8 cellular contexts compared by ENCODE assay signal in the genomic region with DNA sequence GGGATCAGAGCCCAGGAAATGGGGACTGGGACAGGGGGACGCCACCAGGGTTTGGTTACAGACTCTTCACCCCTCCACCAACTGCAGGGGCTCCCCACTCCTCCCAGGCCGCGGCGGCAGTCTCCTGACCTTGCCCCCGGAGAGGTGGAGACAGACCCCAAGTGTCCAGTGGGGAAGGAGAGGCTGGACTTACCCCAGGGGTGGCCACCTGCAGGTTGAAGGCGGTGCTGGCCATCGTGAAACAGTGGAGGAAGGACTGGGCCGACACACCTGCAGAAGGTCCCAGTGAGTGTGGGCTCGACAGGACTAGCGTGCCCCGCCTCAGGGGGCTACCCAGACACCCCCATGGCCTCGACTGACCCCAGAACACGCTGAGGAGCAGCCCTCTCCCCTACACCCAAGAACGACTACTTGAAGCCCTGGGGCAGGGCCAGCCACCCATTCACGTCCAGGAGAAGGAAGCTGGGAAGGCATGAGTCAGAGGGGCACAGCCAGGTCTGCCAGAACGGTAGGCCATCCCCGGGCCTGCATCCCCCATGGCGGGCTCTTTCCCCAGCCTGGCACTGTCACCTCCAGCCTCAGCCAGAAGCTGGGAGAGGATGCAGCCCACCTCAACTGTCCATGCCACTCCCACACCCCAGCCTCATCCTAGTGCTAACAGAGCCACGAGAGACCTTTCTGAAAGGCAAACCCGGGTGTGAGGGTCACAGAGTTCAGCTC. TPM values are rescaled to one million over a fixed set of nuclear protein-coding genes. Genes with fewer than 3 reads are reported as not detected.
DNase-seq lines count a peak whose midpoint lies in the region; TF ChIP-seq lines count a peak whose summit lies in the region.

No MANE protein-coding gene starts in this region.

- H3K4me1 ChIP-seq in OCI-LY1 (ENCODE audit: insufficient read depth, low read length, severe bottlenecking) (peaks cover 37% of the 10 kb centered on the region), neuronal stem cell (ENCODE audit: control insufficient read depth in 2 of 2, insufficient read depth in 1 of 2, low read depth in 1 of 2, low read length in 2 of 2) (peaks cover 8 to 13% of the 10 kb centered on the region in 2 donors)

- H3K4me2 ChIP-seq in OCI-LY1 (ENCODE audit: low read length) (peak overlapping the region; percentile 83), neuronal stem cell (ENCODE audit: insufficient read depth, low read length, poor library complexity, severe bottlenecking) (peak overlapping the region; percentile 2)

- H2BK12ac ChIP-seq in neuronal stem cell (ENCODE audit: low read length) = peak overlapping the region; percentile 63

- no peaks in the 10 kb centered on the region for H3F3A ChIP-seq in OCI-LY1 (ENCODE audit: insufficient read depth, low read length)

- H3K9ac ChIP-seq in OCI-LY1 (ENCODE audit: low read length) = peak overlapping the region; percentile 22; the same call in 1 of the 2 replicates
- H3K9ac ChIP-seq in neuronal stem cell (ENCODE audit: low read depth, low read length, poor library complexity) = peak overlapping the region; percentile 44

- H3K9me2 ChIP-seq in OCI-LY1 (ENCODE audit: low read depth, low read length) = no peaks in the 10 kb centered on the region

- H3K14ac ChIP-seq in neuronal stem cell (ENCODE audit: low read length) = no peak overlapping the region

- H3K27ac ChIP-seq in OCI-LY1 (ENCODE audit: low read depth, low read length, poor library complexity, severe bottlenecking) (no peak overlapping the region), coronary artery (no peak overlapping the region), neuronal stem cell (replicated peaks; ENCODE audit: low read length) (no peak overlapping the region)

- no peaks in the 10 kb centered on the region for H4K20me1 ChIP-seq in OCI-LY1 (ENCODE audit: insufficient read depth, low read length)

- H2AFZ ChIP-seq in OCI-LY1 (ENCODE audit: low read length) (no peak overlapping the region), neuronal stem cell (ENCODE audit: low read length) (no peak overlapping the region)

- TF ChIP-seq CTCF in OCI-LY1 (IDR thresholded peaks at IDR 0.05; ENCODE audit: low read length) (no peak), coronary artery (IDR thresholded peaks at IDR 0.05) (no peak)

- WGBS in neuronal stem cell (ENCODE audit: extremely low coverage in 2 of 2, insufficient read length in 2 of 2, insufficient replicate concordance in 1 of 2), 2 donors = no CpG with 5 or more reads among the region's 20 CpGs

- no peak overlapping the region for H4K8ac ChIP-seq in neuronal stem cell (ENCODE audit: low read depth, low read length)

- H3K36me3 ChIP-seq in OCI-LY1 (ENCODE audit: insufficient read depth, low read length) (peaks cover 57% of the 10 kb centered on the region), neuronal stem cell (replicated peaks in 1 of 2; ENCODE audit: control insufficient read depth in 2 of 2, insufficient read depth in 2 of 2, low read length in 2 of 2) (peaks cover 21 to 64% of the 10 kb centered on the region in 2 donors)

- peaks cover 19% of the 10 kb centered on the region for H3K79me2 ChIP-seq in OCI-LY1 (ENCODE audit: insufficient read depth, low read length)

- H3K18ac ChIP-seq in neuronal stem cell (ENCODE audit: low read length) = no peak overlapping the region

- peak overlapping the region; percentile 60 for H2BK5ac ChIP-seq in neuronal stem cell (ENCODE audit: low read length)

- H3K23ac ChIP-seq in neuronal stem cell (ENCODE audit: low read depth, low read length, poor library complexity) = peak overlapping the region; percentile 73

- no peak overlapping the region for H2BK15ac ChIP-seq in neuronal stem cell (ENCODE audit: low read length)

- H3K4me3 ChIP-seq in OCI-LY1 (ENCODE audit: low read depth, low read length, poor library complexity, severe bottlenecking) = peak overlapping the region; percentile 93
- H3K4me3 ChIP-seq in coronary artery = peak overlapping the region; percentile 1
- peak overlapping the region; percentile 4 to 16 for H3K4me3 ChIP-seq in neuronal stem cell (ENCODE audit: low read length in 2 of 2)

- H2AK5ac ChIP-seq in neuronal stem cell (ENCODE audit: low read depth, low read length) = peak overlapping the region; percentile 34

- H4K91ac ChIP-seq in neuronal stem cell (ENCODE audit: low read depth, low read length, poor library complexity) = no peak overlapping the region

- H3K79me1 ChIP-seq in neuronal stem cell (ENCODE audit: low read depth, low read length) = peaks cover 28% of the 10 kb centered on the region

- no peak overlapping the region for H2BK120ac ChIP-seq in neuronal stem cell (ENCODE audit: low read depth, low read length)

- no peaks in the 10 kb centered on the region for H3K9me3 ChIP-seq in OCI-LY1 (ENCODE audit: low read length)
- no peaks in the 10 kb centered on the region for H3K9me3 ChIP-seq in neuronal stem cell (replicated peaks in 1 of 2; ENCODE audit: control insufficient read depth in 2 of 2, insufficient read depth in 1 of 2, low read depth in 1 of 2, low read length in 2 of 2)

- DNase-seq in EH (ENCODE audit: low read depth) (peak; percentile 55), coronary artery (ENCODE audit: low spot score) (no peak), neuronal stem cell (ENCODE audit: low spot score) (no peak), NCI-H1048 (lab: John Stamatoyannopoulos, UW) (no peak), hippocampal formation (lab: John Stamatoyannopoulos, UW) (no peak), iPS-NIHi7 (ENCODE audit: extremely low spot score) (no peak)
- DNase-seq in stimulated activated CD4-positive, alpha-beta T cell treated with anti-CD3 and anti-CD28 coated beads, Interleukin-4, amount 100 ng/mL, for 1 hour = no peak

- no peak overlapping the region for H3K4ac ChIP-seq in neuronal stem cell (ENCODE audit: low read length)

- H3K27me3 ChIP-seq in OCI-LY1 (ENCODE audit: insufficient read depth, low read length) (no peaks in the 10 kb centered on the region), neuronal stem cell (ENCODE audit: control insufficient read depth in 3 of 3, insufficient read depth in 3 of 3, low read depth in 1 of 3, low read length in 3 of 3) (no peaks in the 10 kb centered on the region)

RNA-seq across cellular contexts. Expression of a gene that starts 2.3 kb away (rescaled TPM):
- polyA plus RNA-seq in neuronal stem cell (2013, experiment 1 of 2) = 45.2 TPM
- 42.6 TPM for polyA plus RNA-seq in neuronal stem cell (2013, experiment 2 of 2)

RNA-seq across cellular contexts. Expression of a gene that starts 14.9 kb away (rescaled TPM):
- 2.6 TPM for polyA plus RNA-seq in neuronal stem cell (2013, experiment 1 of 2)
- polyA plus RNA-seq in neuronal stem cell (2013, experiment 2 of 2) = 2.7 TPM

RNA-seq across cellular contexts. Expression of a gene that starts 23.0 kb away (rescaled TPM):
- polyA plus RNA-seq in neuronal stem cell (2013, experiment 1 of 2) = 26.6 TPM
- 26.0 TPM for polyA plus RNA-seq in neuronal stem cell (2013, experiment 2 of 2)

RNA-seq across cellular contexts. Expression of a gene that starts 27.8 kb away (rescaled TPM):
- polyA plus RNA-seq in neuronal stem cell (2013, experiment 1 of 2) = 111 TPM
- 112 TPM for polyA plus RNA-seq in neuronal stem cell (2013, experiment 2 of 2)

RNA-seq across cellular contexts. Expression of a gene that starts 30.0 kb away (rescaled TPM):
- polyA plus RNA-seq in neuronal stem cell (2013, experiment 1 of 2) = 30.8 TPM
- polyA plus RNA-seq in neuronal stem cell (2013, experiment 2 of 2) = 31.2 TPM

Comparison
In these comparisons a context has a peak if more than half of its experiments do, and no peak if none do; other contexts are left out.
1. H3K4me3 ChIP-seq: peak in every context shown above with its lines; median percentile 93 in OCI-LY1; 10 in neuronal stem cell; 1 in coronary artery.